ENCODE assay signal across 28 cellular contexts in the genomic region with DNA sequence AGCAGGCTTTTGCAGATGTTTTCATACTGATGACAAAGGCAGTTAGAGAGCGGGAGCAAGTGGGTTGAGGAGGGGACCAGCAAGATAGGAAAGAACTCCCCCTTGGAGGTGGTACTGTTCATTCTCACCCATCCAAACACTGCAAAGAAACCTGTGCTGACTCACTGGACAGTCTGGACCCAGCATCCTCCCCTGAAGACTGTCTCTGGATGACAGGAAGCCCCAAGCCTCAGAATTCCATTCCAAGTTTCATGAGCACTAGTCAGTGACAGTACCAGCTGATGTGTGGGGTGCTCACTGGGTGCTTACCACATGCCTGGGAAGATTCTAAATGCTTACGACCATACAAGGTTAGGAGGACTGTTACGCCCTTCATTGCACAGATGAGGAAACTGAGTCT.
"Had no signal": no experiment of that assay in that cellular context is flagged by ENCODE, and none has a peak within 500 bp of the region (broad histone marks: within the 10 kb centered on the region; RNA-seq: fewer than 3 reads in every experiment).

No MANE protein-coding gene starts in this region.

- H3K4me1 ChIP-seq: adrenal gland, ascending aorta, esophagus squamous epithelium, gastroesophageal sphincter had no signal

- ATAC-seq: activated CD4-positive, alpha-beta T cell treated with anti-CD3 and anti-CD28 coated beads for 36 hours; activated naive CD8-positive, alpha-beta T cell treated with anti-CD3 and anti-CD28 coated beads, Interleukin-2, amount 50 U/mL, for 24 hours; activated T-cell treated with anti-CD3 and anti-CD28 coated beads, Interleukin-2, amount 50 U/mL, for 72 hours; gastroesophageal sphincter had no signal

- H3K4me1 Mint-ChIP-seq: activated CD4-positive, alpha-beta T cell treated with anti-CD3 and anti-CD28 coated beads for 36 hours; activated CD4-positive, alpha-beta T cell treated with anti-CD3 and anti-CD28 coated beads, Interleukin-2, amount 10 ng/mL, durations not matched to agents 24 days and 14 days; activated naive CD4-positive, alpha-beta T cell treated with anti-CD3 and anti-CD28 coated beads, Interleukin-2, amount 50 U/mL, for 24 hours; activated naive CD8-positive, alpha-beta T cell treated with anti-CD3 and anti-CD28 coated beads for 36 hours; activated naive CD8-positive, alpha-beta T cell treated with anti-CD3 and anti-CD28 coated beads, Interleukin-2, amount 50 U/mL, for 24 hours; central memory CD8-positive, alpha-beta T cell had no signal

- H3K9me3 ChIP-seq: adrenal gland, ascending aorta, esophagus squamous epithelium, gastroesophageal sphincter had no signal

- H3K4me3 Mint-ChIP-seq: activated CD4-positive, alpha-beta memory T cell treated with anti-CD3 and anti-CD28 coated beads for 36 hours; activated CD4-positive, alpha-beta T cell treated with anti-CD3 and anti-CD28 coated beads for 36 hours; activated CD4-positive, alpha-beta T cell treated with anti-CD3 and anti-CD28 coated beads, Interleukin-2, amount 10 ng/mL, durations not matched to agents 24 days and 14 days; activated naive CD4-positive, alpha-beta T cell treated with anti-CD3 and anti-CD28 coated beads, Interleukin-2, amount 50 U/mL, for 24 hours; activated naive CD8-positive, alpha-beta T cell treated with anti-CD3 and anti-CD28 coated beads for 36 hours; activated naive CD8-positive, alpha-beta T cell treated with anti-CD3 and anti-CD28 coated beads, Interleukin-2, amount 50 U/mL, for 24 hours; activated T-cell treated with anti-CD3 and anti-CD28 coated beads, Interleukin-2, amount 50 U/mL, for 24 hours; activated T-cell treated with anti-CD3 and anti-CD28 coated beads, Interleukin-2, amount 50 U/mL, for 72 hours; central memory CD8-positive, alpha-beta T cell had no signal

- H3K36me3 ChIP-seq: adrenal gland, ascending aorta, brain microvascular endothelial cell, esophagus squamous epithelium, gastroesophageal sphincter had no signal

- FAIRE-seq: bronchial epithelial cell, colon, endometrium, endothelial cell of umbilical vein had no signal

- H3K27ac Mint-ChIP-seq: activated CD4-positive, alpha-beta memory T cell treated with anti-CD3 and anti-CD28 coated beads for 36 hours; activated CD4-positive, alpha-beta T cell treated with anti-CD3 and anti-CD28 coated beads for 36 hours; activated CD4-positive, alpha-beta T cell treated with anti-CD3 and anti-CD28 coated beads, Interleukin-2, amount 10 ng/mL, durations not matched to agents 24 days and 14 days; activated naive CD4-positive, alpha-beta T cell treated with anti-CD3 and anti-CD28 coated beads, Interleukin-2, amount 50 U/mL, for 24 hours; activated naive CD8-positive, alpha-beta T cell treated with anti-CD3 and anti-CD28 coated beads for 36 hours; activated naive CD8-positive, alpha-beta T cell treated with anti-CD3 and anti-CD28 coated beads, Interleukin-2, amount 50 U/mL, for 24 hours; activated T-cell treated with anti-CD3 and anti-CD28 coated beads, Interleukin-2, amount 50 U/mL, for 24 hours; activated T-cell treated with anti-CD3 and anti-CD28 coated beads, Interleukin-2, amount 50 U/mL, for 72 hours had no signal

- H3K36me3 Mint-ChIP-seq: activated CD4-positive, alpha-beta memory T cell treated with anti-CD3 and anti-CD28 coated beads for 36 hours; activated naive CD4-positive, alpha-beta T cell treated with anti-CD3 and anti-CD28 coated beads, Interleukin-2, amount 50 U/mL, for 24 hours; activated naive CD8-positive, alpha-beta T cell treated with anti-CD3 and anti-CD28 coated beads for 36 hours had no signal

- H3K9me3 Mint-ChIP-seq: activated CD4-positive, alpha-beta memory T cell treated with anti-CD3 and anti-CD28 coated beads for 36 hours; activated CD4-positive, alpha-beta T cell treated with anti-CD3 and anti-CD28 coated beads, Interleukin-2, amount 10 ng/mL, durations not matched to agents 24 days and 14 days; activated naive CD4-positive, alpha-beta T cell treated with anti-CD3 and anti-CD28 coated beads, Interleukin-2, amount 50 U/mL, for 24 hours; activated naive CD8-positive, alpha-beta T cell treated with anti-CD3 and anti-CD28 coated beads for 36 hours; activated naive CD8-positive, alpha-beta T cell treated with anti-CD3 and anti-CD28 coated beads, Interleukin-2, amount 50 U/mL, for 24 hours; activated T-cell treated with anti-CD3 and anti-CD28 coated beads, Interleukin-2, amount 50 U/mL, for 24 hours; activated T-cell treated with anti-CD3 and anti-CD28 coated beads, Interleukin-2, amount 50 U/mL, for 72 hours; central memory CD8-positive, alpha-beta T cell had no signal

- H3K27ac ChIP-seq: adrenal gland, ascending aorta, brain microvascular endothelial cell, epithelial cell of prostate, esophagus squamous epithelium, gastroesophageal sphincter had no signal

- DNase-seq: activated CD4-positive, alpha-beta memory T cell treated with anti-CD3 and anti-CD28 coated beads for 36 hours; activated CD4-positive, alpha-beta T cell treated with anti-CD3 and anti-CD28 coated beads for 36 hours; activated CD4-positive, alpha-beta T cell treated with anti-CD3 and anti-CD28 coated beads, Interleukin-2, amount 10 ng/mL, durations not matched to agents 24 days and 14 days; activated CD4-positive, CD25-positive, alpha-beta regulatory T cell; activated CD4-positive, CD25-positive, alpha-beta regulatory T cell treated with anti-CD3 and anti-CD28 coated beads, Interleukin-2, amount 50 U/mL, for 72 hours; activated CD8-positive, alpha-beta memory T cell treated with anti-CD3 and anti-CD28 coated beads, Interleukin-2, amount 50 U/mL, for 48 hours; activated gamma-delta T cell treated with Interleukin-2 at 50 U/mL for 16 hours; activated naive CD4-positive, alpha-beta T cell treated with Interleukin-2 at 50 U/mL for 16 hours; activated naive CD8-positive, alpha-beta T cell treated with anti-CD3 and anti-CD28 coated beads for 36 hours; activated naive CD8-positive, alpha-beta T cell treated with anti-CD3 and anti-CD28 coated beads, Interleukin-2, amount 50 U/mL, for 24 hours; activated T-cell treated with anti-CD3 and anti-CD28 coated beads for 4 hours; activated T-cell treated with anti-CD3 and anti-CD28 coated beads, Interleukin-2, amount 50 U/mL, for 24 hours; activated T-cell treated with anti-CD3 and anti-CD28 coated beads, Interleukin-2, amount 50 U/mL, for 72 hours; adrenal gland; brain microvascular endothelial cell; effector CD8-positive, alpha-beta T cell; esophagus squamous epithelium; foreskin melanocyte; T-helper 2 cell had no signal

- H3K27me3 Mint-ChIP-seq: activated CD4-positive, alpha-beta T cell treated with anti-CD3 and anti-CD28 coated beads for 36 hours; activated naive CD4-positive, alpha-beta T cell treated with anti-CD3 and anti-CD28 coated beads, Interleukin-2, amount 50 U/mL, for 24 hours; activated naive CD8-positive, alpha-beta T cell treated with anti-CD3 and anti-CD28 coated beads, Interleukin-2, amount 50 U/mL, for 24 hours; activated T-cell treated with anti-CD3 and anti-CD28 coated beads, Interleukin-2, amount 50 U/mL, for 24 hours had no signal

- H3K4me3 ChIP-seq: adrenal gland, ascending aorta, esophagus squamous epithelium, gastroesophageal sphincter had no signal

- H3K27me3 ChIP-seq: adrenal gland, ascending aorta, brain microvascular endothelial cell had no signal
